ENCODE assay signal across 5 cellular contexts in the genomic region with DNA sequence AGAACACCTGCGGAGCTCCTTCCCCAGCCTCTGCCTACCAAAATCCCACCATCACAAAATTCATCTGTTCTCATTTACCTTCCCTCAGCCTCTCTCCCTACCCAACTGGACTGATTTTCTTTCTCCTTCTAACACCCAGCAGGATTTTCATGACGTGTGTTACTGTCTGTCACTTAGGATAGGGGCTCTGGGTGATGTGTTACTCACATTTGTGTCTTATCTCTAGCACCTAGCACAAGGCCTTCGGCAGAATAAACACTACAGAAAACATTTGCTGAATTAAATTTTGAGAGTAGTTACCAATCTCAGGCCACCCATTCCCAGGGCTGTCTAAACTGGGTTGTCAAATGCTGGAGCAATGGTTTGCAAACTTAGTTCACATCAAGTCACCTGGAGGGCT.
"Had no signal": no experiment of that assay in that cellular context is flagged by ENCODE, and none has a peak within 500 bp of the region (broad histone marks: within the 10 kb centered on the region; RNA-seq: fewer than 3 reads in every experiment).

No MANE protein-coding gene starts in this region.

- DNase-seq: IMR-90, KBM-7 had no signal

- H3K4me1 Mint-ChIP-seq: IgD-negative memory B cell had no signal

- H3K4me3 ChIP-seq: K562 had no signal

- H3K27ac ChIP-seq: HL-60 had no signal

- H3K4me3 Mint-ChIP-seq: IgD-negative memory B cell had no signal

- H3K36me3 Mint-ChIP-seq: IgD-negative memory B cell had no signal

- H3K27ac Mint-ChIP-seq: IgD-negative memory B cell had no signal
